In genomic region chr19:28705008-28705407, GRCh38 we compare ENCODE assay signal across 10 cellular contexts.
A peak's percentile ranks its signal among the peaks of the same experiment; 100 is the strongest.
DNase-seq lines count a peak whose midpoint lies in the region; ATAC-seq, FAIRE-seq and TF ChIP-seq lines count a peak whose summit lies in the region.
"Had no signal": no experiment of that assay in that cellular context is flagged by ENCODE, and none has a peak within 500 bp of the region (broad histone marks: within the 10 kb centered on the region; RNA-seq: fewer than 3 reads in every experiment).

No MANE protein-coding gene starts in this region.

- POLR2A ChIA-PET in K562 (lab: Yijun Ruan, JAX): no interaction called here

- CTCF ChIA-PET in K562 (lab: Yijun Ruan, JAX; ENCODE audit: low intra/inter-chr PET ratio): no interaction called here

- H3K79me2 ChIP-seq in K562 (ENCODE audit: control insufficient read depth, insufficient read depth, low read length): no peaks in the 10 kb centered on the region; the same call in 2 of the 3 replicates

- H4K20me1 ChIP-seq in K562 (replicated peaks; ENCODE audit: control insufficient read depth, insufficient read depth, low read length): no peaks in the 10 kb centered on the region

- intact Hi-C loops in K562 (cut with micrococcal nuclease): loop anchor here (5.0 kb wide), 2 partner anchors 63 to 238 kb away; no protein-coding TSS in a partner anchor

- H3K27ac ChIP-seq in K562 (ENCODE audit: extremely low read depth, low read depth, low read length): no peak overlapping the region

- no peaks in the 10 kb centered on the region for H3K9me3 ChIP-seq in K562 (replicated peaks; ENCODE audit: control insufficient read depth, insufficient read depth, low read depth, low read length)

- no TSS peak for BruUV-seq in K562 (replicated peaks; lab: Mats Ljungman, UMichigan)

- H3K4me1 ChIP-seq in K562 (replicated peaks in 1 of 2; ENCODE audit: control insufficient read depth in 2 of 2, insufficient read depth in 2 of 2, low read length in 2 of 2): no peaks in the 10 kb centered on the region

- in situ Hi-C loops in K562 (cut with MboI): loop anchor here (25.0 kb wide), 1 partner anchor 468 kb away; no protein-coding TSS in a partner anchor

- peak; percentile 86 for ATAC-seq in K562
- no peak for ATAC-seq in GM18861 (IDR thresholded peaks at IDR 0.05; ENCODE audit: unreplicated experiment)
- no peak for ATAC-seq in GM18517 (IDR thresholded peaks at IDR 0.05; ENCODE audit: unreplicated experiment)

- no peak overlapping the region for H2AFZ ChIP-seq in K562 (ENCODE audit: low read depth, low read length)

- H3K36me3 ChIP-seq in K562 (ENCODE audit: control insufficient read depth, insufficient read depth, low read length): no peaks in the 10 kb centered on the region

- no peak for TF ChIP-seq POLR2A in K562 (conservative IDR thresholded peaks at IDR 0.05)

- H3K9me1 ChIP-seq in K562 (ENCODE audit: control insufficient read depth, insufficient read depth, low read length): no peaks in the 10 kb centered on the region

- no peaks in the 10 kb centered on the region for H3K27me3 ChIP-seq in K562 (ENCODE audit: control insufficient read depth in 2 of 2, insufficient read depth in 2 of 2, low read length in 2 of 2)

- no peak overlapping the region for H3K9ac ChIP-seq in K562 (ENCODE audit: insufficient read depth in 1 of 2, low read depth in 2 of 2, low read length in 2 of 2)

- H3K4me2 ChIP-seq in K562 (ENCODE audit: insufficient read depth, low read length): no peak overlapping the region

- FAIRE-seq in K562 (lab: Jason Lieb, UNC): no peak

- no peak for TF ChIP-seq RAD21 in K562 (CRISPR knock-in tag; conservative IDR thresholded peaks at IDR 0.05 in 1 of 2, IDR thresholded peaks at IDR 0.05 in 1 of 2)

- peak in 2 of 3 experiments; percentile 28 to 41; a peak in 5 of 6 replicates for TF ChIP-seq CTCF in K562 (IDR thresholded peaks at IDR 0.05 in 2 of 3, conservative IDR thresholded peaks at IDR 0.05 in 1 of 3; ENCODE audit: insufficient read depth in 2 of 3, low read depth in 1 of 3, low read length in 3 of 3)

- TF ChIP-seq EP300 in K562 (IDR thresholded peaks at IDR 0.05; ENCODE audit: low read length): no peak

- DNase-seq in COLO829 (ENCODE audit: low spot score) (peak; percentile 88), LHCN-M2 (ENCODE audit: low read depth) (peak; percentile 94), K562 (ENCODE audit: extremely low read depth in 1 of 4, low spot score in 3 of 4) (peak; percentile 18 to 20 (median 19)), medulla oblongata (ENCODE audit: extremely low spot score) (peak; percentile 7)
- DNase-seq in activated T-cell treated with anti-CD3 and anti-CD28 coated beads, Interleukin-2, amount 50 U/mL, for 1 hour: no peak
- DNase-seq in activated CD4-positive, CD25-positive, alpha-beta regulatory T cell treated with anti-CD3 and anti-CD28 coated beads, Interleukin-2, amount 50 U/mL, for 72 hours: no peak
- DNase-seq: naive B cell, NCI-H1694 treated with DMSO at 0.1 percent for 48 hours had no signal

- H3K4me3 ChIP-seq in K562: no peak overlapping the region

- WGBS in K562 (ENCODE audit: insufficient coverage, low coverage, missing lambda C conversion rate): 42% methylated on average over 3 of the region's 3 CpGs

TF ChIP-seq in K562, 482 proteins besides CTCF, POLR2A, EP300 and RAD21:
- TF ChIP-seq NR2C2 (CRISPR knock-in tag; IDR thresholded peaks at IDR 0.05) (no peak), NR2C2 (tag; IDR thresholded peaks at IDR 0.05) (no peak), MEF2D (tag; conservative IDR thresholded peaks at IDR 0.05; ENCODE audit: low read depth) (no peak), SMAD3 (CRISPR knock-in tag; conservative IDR thresholded peaks at IDR 0.05) (no peak), STAT5A (IDR thresholded peaks at IDR 0.05; ENCODE audit: borderline replicate concordance, low read length) (no peak), ATF3 (IDR thresholded peaks at IDR 0.05) (no peak), ATF3 (CRISPR knock-in tag; conservative IDR thresholded peaks at IDR 0.05) (no peak), HDAC8 (tag; IDR thresholded peaks at IDR 0.05) (no peak), E2F6 (IDR thresholded peaks at IDR 0.05; ENCODE audit: borderline replicate concordance in 1 of 2, extremely low read depth in 1 of 2, insufficient read depth in 1 of 2, insufficient read length in 1 of 2, low read depth in 1 of 2, low read length in 1 of 2, poor library complexity in 1 of 2, severe bottlenecking in 1 of 2) (no peak)

Comparison
In these comparisons a context has a peak if more than half of its experiments do, and no peak if none do; other contexts are left out.
1. DNase-seq: peak in COLO829 (single experiment), LHCN-M2 (single experiment), K562 (4 of 4) and medulla oblongata (single experiment); none in activated T-cell treated with anti-CD3 and anti-CD28 coated beads, Interleukin-2, amount 50 U/mL, for 1 hour (single experiment) and activated CD4-positive, CD25-positive, alpha-beta regulatory T cell treated with anti-CD3 and anti-CD28 coated beads, Interleukin-2, amount 50 U/mL, for 72 hours (single experiment).